ENCODE assay signal across 9 cellular contexts in genomic region chr14:41749425-41749824, GRCh38.
A peak's percentile ranks its signal among the peaks of the same experiment; 100 is the strongest.
DNase-seq lines count a peak whose midpoint lies in the region; ATAC-seq, FAIRE-seq and TF ChIP-seq lines count a peak whose summit lies in the region.
"Had no signal": no experiment of that assay in that cellular context is flagged by ENCODE, and none has a peak within 500 bp of the region (broad histone marks: within the 10 kb centered on the region; RNA-seq: fewer than 3 reads in every experiment).

No MANE protein-coding gene starts in this region.

- peak overlapping the region; percentile 80 for H3K4me3 Mint-ChIP-seq in activated naive CD8-positive, alpha-beta T cell

- ATAC-seq in GM19395 (IDR thresholded peaks at IDR 0.05; ENCODE audit: unreplicated experiment) (peak; percentile 98), psoas muscle (no peak)

- peak overlapping the region; percentile 66 for H3K4me2 ChIP-seq in BLaER1

- intact Hi-C loops in psoas muscle (cut with DNase I) = no loop called here

- POLR2A ChIA-PET in HEK293T (lab: Yijun Ruan, JAX) = no interaction called here

- 39 to 48% (median 42%) methylated on average over 5 of the region's 5 CpGs for WGBS in psoas muscle, 3 donors

- DNase-seq in HTR-8/SVneo (ENCODE audit: insufficient read length, low spot score) (peak; percentile 3), psoas muscle (no peak), SW 1271 (lab: John Stamatoyannopoulos, UW) (no peak), HEK293T (ENCODE audit: extremely low spot score) (no peak), activated gamma-delta T cell treated with Interleukin-2 at 50 U/mL for 16 hours (no peak)

- peak overlapping the region; percentile 12; the same call in 1 of the 2 replicates for H3K27ac ChIP-seq in BLaER1
- H3K27ac ChIP-seq in psoas muscle = no peak overlapping the region
- H3K27ac ChIP-seq: cardiac muscle cell had no signal

- CTCF ChIA-PET in HEK293T (lab: Yijun Ruan, JAX) = no interaction called here

- H3K9me3 ChIP-seq in BLaER1 (no peaks in the 10 kb centered on the region), psoas muscle (no peaks in the 10 kb centered on the region)

- H3K9me3 Mint-ChIP-seq in activated naive CD8-positive, alpha-beta T cell (ENCODE audit: low read depth) = peaks cover 11% of the 10 kb centered on the region

- H3K27me3 ChIP-seq in BLaER1 (no peaks in the 10 kb centered on the region), psoas muscle (ENCODE audit: insufficient read depth in 3 of 3, low read length in 2 of 3) (no peaks in the 10 kb centered on the region)
- H3K27me3 ChIP-seq: cardiac muscle cell had no signal

- H3K36me3 ChIP-seq in BLaER1 (no peaks in the 10 kb centered on the region), psoas muscle (ENCODE audit: insufficient read depth in 1 of 2, low read depth in 1 of 2) (no peaks in the 10 kb centered on the region)
- H3K36me3 ChIP-seq: cardiac muscle cell had no signal

- FAIRE-seq in HTR-8/SVneo (lab: Jason Lieb, UNC) = no peak

- H3K9ac ChIP-seq in BLaER1 = no peak overlapping the region

- no peak for TF ChIP-seq CTCF in psoas muscle (IDR thresholded peaks at IDR 0.05)

- H3K4me1 ChIP-seq in BLaER1 (no peaks in the 10 kb centered on the region), psoas muscle (no peaks in the 10 kb centered on the region)

- H3K27ac Mint-ChIP-seq in activated naive CD8-positive, alpha-beta T cell = peak overlapping the region; percentile 69

- H3K27me3 Mint-ChIP-seq in activated naive CD8-positive, alpha-beta T cell = no peaks in the 10 kb centered on the region

- H3K4me1 Mint-ChIP-seq in activated naive CD8-positive, alpha-beta T cell (ENCODE audit: low read depth) = peaks cover 17% of the 10 kb centered on the region

- peaks cover 6% of the 10 kb centered on the region for H3K36me3 Mint-ChIP-seq in activated naive CD8-positive, alpha-beta T cell

- H3K4me3 ChIP-seq in BLaER1 = peak overlapping the region; percentile 31; the same call in 1 of the 2 replicates
- H3K4me3 ChIP-seq in psoas muscle = peak overlapping the region; percentile 40
- H3K4me3 ChIP-seq: cardiac muscle cell had no signal

- no peaks in the 10 kb centered on the region for H4K20me1 ChIP-seq in BLaER1

TF ChIP-seq in HEK293T, 16 proteins besides CTCF, POLR2A, EP300 and RAD21:
- TF ChIP-seq BHLHE40 (IDR thresholded peaks at IDR 0.05; ENCODE audit: borderline replicate concordance) = no peak
- TF ChIP-seq L3MBTL2 (conservative IDR thresholded peaks at IDR 0.05) = no peak
- no peak for TF ChIP-seq ARNT (IDR thresholded peaks at IDR 0.05)
- no peak for TF ChIP-seq CTBP1 (IDR thresholded peaks at IDR 0.05; ENCODE audit: borderline replicate concordance)
- no peak for TF ChIP-seq ELF4 (IDR thresholded peaks at IDR 0.05)
- no peak for TF ChIP-seq HDGF (IDR thresholded peaks at IDR 0.05; ENCODE audit: borderline replicate concordance)
- TF ChIP-seq FOXA1 (IDR thresholded peaks at IDR 0.05) = no peak
- TF ChIP-seq FOXM1 (IDR thresholded peaks at IDR 0.05; ENCODE audit: borderline replicate concordance) = no peak
- no peak for TF ChIP-seq SUZ12 (IDR thresholded peaks at IDR 0.05)
- TF ChIP-seq TARDBP (IDR thresholded peaks at IDR 0.05) = no peak
- no peak for TF ChIP-seq PKNOX1 (IDR thresholded peaks at IDR 0.05)
- no peak for TF ChIP-seq ZNF384 (IDR thresholded peaks at IDR 0.05)
- no peak for TF ChIP-seq NFRKB (IDR thresholded peaks at IDR 0.05)
- no peak for TF ChIP-seq FOXK2 (IDR thresholded peaks at IDR 0.05)
- TF ChIP-seq SP1 (IDR thresholded peaks at IDR 0.05) = no peak
- TF ChIP-seq LEF1 (IDR thresholded peaks at IDR 0.05; ENCODE audit: borderline replicate concordance) = no peak
